ENCODE assay signal across 9 cellular contexts in genomic region chr9:35518212-35518917, GRCh38. TPM values are rescaled to one million over a fixed set of nuclear protein-coding genes. Genes with fewer than 3 reads are reported as not detected.
DNase-seq lines count a peak whose midpoint lies in the region; ATAC-seq and TF ChIP-seq lines count a peak whose summit lies in the region.
"Had no signal": no experiment of that assay in that cellular context is flagged by ENCODE, and none has a peak within 500 bp of the region (broad histone marks: within the 10 kb centered on the region; RNA-seq: fewer than 3 reads in every experiment).

No MANE protein-coding gene starts in this region.

- TF ChIP-seq CTCF in lower lobe of right lung (IDR thresholded peaks at IDR 0.05) (no peak), natural killer cell (IDR thresholded peaks at IDR 0.05) (no peak)

- WGBS in urinary bladder = 19% methylated on average over 4 of the region's 4 CpGs

- no peak overlapping the region for H3K4me3 ChIP-seq in lower lobe of right lung
- H3K4me3 ChIP-seq in urinary bladder (ENCODE audit: low read depth, low read length) = no peak overlapping the region

- H3K9me3 Mint-ChIP-seq in natural killer cell = no peaks in the 10 kb centered on the region
- H3K9me3 Mint-ChIP-seq in activated CD4-positive, alpha-beta T cell treated with anti-CD3 and anti-CD28 coated beads, Interleukin-2, amount 10 ng/mL, durations not matched to agents 7 days and 5 days = no peaks in the 10 kb centered on the region
- H3K9me3 Mint-ChIP-seq: activated naive CD8-positive, alpha-beta T cell treated with anti-CD3 and anti-CD28 coated beads, Interleukin-2, amount 10 ng/mL, durations not matched to agents 7 days and 5 days had no signal

- no peak overlapping the region for H3K4me3 Mint-ChIP-seq in natural killer cell
- H3K4me3 Mint-ChIP-seq in activated CD4-positive, alpha-beta T cell treated with anti-CD3 and anti-CD28 coated beads, Interleukin-2, amount 10 ng/mL, durations not matched to agents 7 days and 5 days = no peak overlapping the region
- H3K4me3 Mint-ChIP-seq: activated naive CD8-positive, alpha-beta T cell treated with anti-CD3 and anti-CD28 coated beads, Interleukin-2, amount 10 ng/mL, durations not matched to agents 7 days and 5 days had no signal

- peak overlapping the region; percentile 71 for H3K27ac ChIP-seq in lower lobe of right lung
- peak overlapping the region; percentile 38 for H3K27ac ChIP-seq in urinary bladder (ENCODE audit: low read depth)

- H3K27ac Mint-ChIP-seq in natural killer cell = no peak overlapping the region
- H3K27ac Mint-ChIP-seq in activated CD4-positive, alpha-beta T cell treated with anti-CD3 and anti-CD28 coated beads, Interleukin-2, amount 10 ng/mL, durations not matched to agents 7 days and 5 days = no peak overlapping the region
- H3K27ac Mint-ChIP-seq: activated naive CD8-positive, alpha-beta T cell treated with anti-CD3 and anti-CD28 coated beads, Interleukin-2, amount 10 ng/mL, durations not matched to agents 7 days and 5 days had no signal

- H3K36me3 Mint-ChIP-seq in natural killer cell = no peaks in the 10 kb centered on the region
- no peaks in the 10 kb centered on the region for H3K36me3 Mint-ChIP-seq in activated CD4-positive, alpha-beta T cell treated with anti-CD3 and anti-CD28 coated beads, Interleukin-2, amount 10 ng/mL, durations not matched to agents 7 days and 5 days (ENCODE audit: low read depth)
- H3K36me3 Mint-ChIP-seq: activated naive CD8-positive, alpha-beta T cell treated with anti-CD3 and anti-CD28 coated beads, Interleukin-2, amount 10 ng/mL, durations not matched to agents 7 days and 5 days had no signal

- DNase-seq in M059J (ENCODE audit: low read depth) (peak; percentile 99), dermis microvascular lymphatic vessel endothelial cell (ENCODE audit: low read depth in 2 of 2) (peak; percentile 84 to 87), lower lobe of right lung (no peak), natural killer cell (no peak), AML-193 (lab: John Stamatoyannopoulos, UW) (no peak)
- no peak for DNase-seq in activated CD4-positive, alpha-beta T cell treated with anti-CD3 and anti-CD28 coated beads, Interleukin-2, amount 10 ng/mL, durations not matched to agents 7 days and 5 days
- DNase-seq: activated naive CD8-positive, alpha-beta T cell treated with anti-CD3 and anti-CD28 coated beads, Interleukin-2, amount 10 ng/mL, durations not matched to agents 7 days and 5 days; stimulated activated naive CD8-positive, alpha-beta T cell treated with anti-CD3 and anti-CD28 coated beads, Interleukin-15, Interleukin-2, amounts not matched to agents 100 U/mL and 50 U/mL, for 24 hours had no signal

- CTCF ChIA-PET in activated CD4-positive, alpha-beta T cell treated with anti-CD3 and anti-CD28 coated beads, Interleukin-2, amount 10 ng/mL, durations not matched to agents 7 days and 5 days (lab: Charles Lee) = interaction anchor here (1.3 kb wide), 1 partner anchor 33 kb away, joined by 3 read pairs; no protein-coding TSS in a partner anchor

- POLR2A ChIA-PET in activated CD4-positive, alpha-beta T cell treated with anti-CD3 and anti-CD28 coated beads, Interleukin-2, amount 10 ng/mL, durations not matched to agents 7 days and 5 days (lab: Charles Lee) = no interaction called here

- H3K4me1 ChIP-seq in lower lobe of right lung (peaks cover 71% of the 10 kb centered on the region), urinary bladder (ENCODE audit: insufficient read depth) (no peaks in the 10 kb centered on the region)

- H3K36me3 ChIP-seq in lower lobe of right lung = no peaks in the 10 kb centered on the region
- H3K36me3 ChIP-seq in urinary bladder (ENCODE audit: insufficient read depth) = no peaks in the 10 kb centered on the region

- H3K27me3 ChIP-seq in lower lobe of right lung (ENCODE audit: low read depth) = no peaks in the 10 kb centered on the region

- H3K9me3 ChIP-seq in lower lobe of right lung = no peaks in the 10 kb centered on the region

- peak; percentile 92 to 94 for ATAC-seq in lower lobe of right lung
- ATAC-seq in natural killer cell = no peak
- ATAC-seq: stimulated activated naive CD8-positive, alpha-beta T cell treated with anti-CD3 and anti-CD28 coated beads, Interleukin-15, Interleukin-2, amounts not matched to agents 100 U/mL and 50 U/mL, for 24 hours had no signal

- intact Hi-C loops in lower lobe of right lung (cut with DNase I) (no loop called here), natural killer cell (cut with micrococcal nuclease) (no loop called here)

- H3K4me1 Mint-ChIP-seq in natural killer cell = no peaks in the 10 kb centered on the region
- no peaks in the 10 kb centered on the region for H3K4me1 Mint-ChIP-seq in activated CD4-positive, alpha-beta T cell treated with anti-CD3 and anti-CD28 coated beads, Interleukin-2, amount 10 ng/mL, durations not matched to agents 7 days and 5 days
- H3K4me1 Mint-ChIP-seq: activated naive CD8-positive, alpha-beta T cell treated with anti-CD3 and anti-CD28 coated beads, Interleukin-2, amount 10 ng/mL, durations not matched to agents 7 days and 5 days had no signal

- H3K27me3 Mint-ChIP-seq in natural killer cell (ENCODE audit: low read depth in 2 of 2) = no peaks in the 10 kb centered on the region
- H3K27me3 Mint-ChIP-seq in activated CD4-positive, alpha-beta T cell treated with anti-CD3 and anti-CD28 coated beads, Interleukin-2, amount 10 ng/mL, durations not matched to agents 7 days and 5 days = no peaks in the 10 kb centered on the region

RNA-seq across cellular contexts. Expression of gene RUSC2, which starts 28.5 kb away (rescaled TPM):
- total RNA-seq in M059J (2014; rRNA removed; shearing (Covaris generic)) = 11.5 and 24.3 TPM in 2 replicates
- total RNA-seq in dermis microvascular lymphatic vessel endothelial cell (7.8 and 11.1 TPM in 2 replicates), lower lobe of right lung (23.6 TPM), urinary bladder (17.2 TPM), natural killer cell (1 to 10 TPM; 2.0 to 7.9 (median 2.5) TPM)
- 42.5 TPM for polyA plus RNA-seq in urinary bladder
- total RNA-seq in activated CD4-positive, alpha-beta T cell treated with anti-CD3 and anti-CD28 coated beads, Interleukin-2, amount 10 ng/mL, durations not matched to agents 7 days and 5 days = 1 to 10 TPM; 3.6 to 4.0 TPM

Comparison
In these comparisons a context has a peak if more than half of its experiments do, and no peak if none do; other contexts are left out.
1. DNase-seq: peak in M059J (single experiment) and dermis microvascular lymphatic vessel endothelial cell (2 of 2); none in lower lobe of right lung (single experiment), natural killer cell (single experiment), AML-193 (0 of 2) and activated CD4-positive, alpha-beta T cell treated with anti-CD3 and anti-CD28 coated beads, Interleukin-2, amount 10 ng/mL, durations not matched to agents 7 days and 5 days (single experiment).
2. ATAC-seq: peak in lower lobe of right lung (2 of 2); none in natural killer cell (0 of 3).